ENCODE assay signal across 8 cellular contexts in genomic region chr15:71278989-71279756, GRCh38.
DNase-seq lines count a peak whose midpoint lies in the region; ATAC-seq and TF ChIP-seq lines count a peak whose summit lies in the region.

No MANE protein-coding gene starts in this region.

- no peak overlapping the region for H3K4me3 Mint-ChIP-seq in activated T-helper 2 cell treated with anti-CD3 and anti-CD28 coated beads, Interferon-gamma antibody, Interleukin-2, Interleukin-4, amounts not matched to agents 10 μg/mL and 5 μg/mL and 100 μg/mL, durations not matched to agents 14 hours and 24 hours and 36 hours (ENCODE audit: low read depth)
- no peak overlapping the region for H3K4me3 Mint-ChIP-seq in activated naive CD8-positive, alpha-beta T cell treated with anti-CD3 and anti-CD28 coated beads, Interleukin-2, amount 50 U/mL, for 24 hours

- intact Hi-C loops in activated T-helper 2 cell treated with anti-CD3 and anti-CD28 coated beads, Interferon-gamma antibody, Interleukin-2, Interleukin-4, amounts not matched to agents 10 μg/mL and 5 μg/mL and 100 μg/mL, durations not matched to agents 14 hours and 24 hours and 36 hours (cut with micrococcal nuclease) = no loop called here

- H3K27me3 Mint-ChIP-seq in activated T-helper 2 cell treated with anti-CD3 and anti-CD28 coated beads, Interferon-gamma antibody, Interleukin-2, Interleukin-4, amounts not matched to agents 10 μg/mL and 5 μg/mL and 100 μg/mL, durations not matched to agents 14 hours and 24 hours and 36 hours (ENCODE audit: low read depth) = peaks cover 19% of the 10 kb centered on the region
- H3K27me3 Mint-ChIP-seq in activated naive CD8-positive, alpha-beta T cell treated with anti-CD3 and anti-CD28 coated beads, Interleukin-2, amount 50 U/mL, for 24 hours = no peaks in the 10 kb centered on the region

- no peak overlapping the region for H3K27ac Mint-ChIP-seq in activated T-helper 2 cell treated with anti-CD3 and anti-CD28 coated beads, Interferon-gamma antibody, Interleukin-2, Interleukin-4, amounts not matched to agents 10 μg/mL and 5 μg/mL and 100 μg/mL, durations not matched to agents 14 hours and 24 hours and 36 hours
- no peak overlapping the region for H3K27ac Mint-ChIP-seq in activated naive CD8-positive, alpha-beta T cell treated with anti-CD3 and anti-CD28 coated beads, Interleukin-2, amount 50 U/mL, for 24 hours

- ATAC-seq in omental fat pad (ENCODE audit: low FRiP score) (peak; percentile 80), HG03097 (IDR thresholded peaks at IDR 0.05; ENCODE audit: low FRiP score, unreplicated experiment) (no peak)
- no peak for ATAC-seq in activated naive CD8-positive, alpha-beta T cell treated with anti-CD3 and anti-CD28 coated beads, Interleukin-2, amount 50 U/mL, for 24 hours

- H3K4me1 Mint-ChIP-seq in activated T-helper 2 cell treated with anti-CD3 and anti-CD28 coated beads, Interferon-gamma antibody, Interleukin-2, Interleukin-4, amounts not matched to agents 10 μg/mL and 5 μg/mL and 100 μg/mL, durations not matched to agents 14 hours and 24 hours and 36 hours (ENCODE audit: low read depth) = no peaks in the 10 kb centered on the region
- H3K4me1 Mint-ChIP-seq in activated naive CD8-positive, alpha-beta T cell treated with anti-CD3 and anti-CD28 coated beads, Interleukin-2, amount 50 U/mL, for 24 hours = no peaks in the 10 kb centered on the region

- H3K36me3 Mint-ChIP-seq in activated T-helper 2 cell treated with anti-CD3 and anti-CD28 coated beads, Interferon-gamma antibody, Interleukin-2, Interleukin-4, amounts not matched to agents 10 μg/mL and 5 μg/mL and 100 μg/mL, durations not matched to agents 14 hours and 24 hours and 36 hours (ENCODE audit: low read depth) = no peaks in the 10 kb centered on the region
- no peaks in the 10 kb centered on the region for H3K36me3 Mint-ChIP-seq in activated naive CD8-positive, alpha-beta T cell treated with anti-CD3 and anti-CD28 coated beads, Interleukin-2, amount 50 U/mL, for 24 hours (ENCODE audit: low read depth)

- DNase-seq in Daoy (ENCODE audit: low read depth) (peak; percentile 94), NCI-H226 (peak; percentile 100), dermis microvascular lymphatic vessel endothelial cell (ENCODE audit: low read depth in 2 of 2) (peak; percentile 97 to 98), omental fat pad (ENCODE audit: low spot score) (peak; percentile 43), NCI-H524 treated with DMSO at 0.1 percent for 48 hours (lab: John Stamatoyannopoulos, UW) (no peak)
- DNase-seq in activated T-helper 2 cell treated with anti-CD3 and anti-CD28 coated beads, Interferon-gamma antibody, Interleukin-2, Interleukin-4, amounts not matched to agents 10 μg/mL and 5 μg/mL and 100 μg/mL, durations not matched to agents 14 hours and 24 hours and 36 hours (ENCODE audit: low spot score) = no peak
- DNase-seq in activated naive CD8-positive, alpha-beta T cell treated with anti-CD3 and anti-CD28 coated beads, Interleukin-2, amount 50 U/mL, for 24 hours = no peak

- no peak for TF ChIP-seq CTCF in omental fat pad (IDR thresholded peaks at IDR 0.05)

- no peaks in the 10 kb centered on the region for H3K9me3 Mint-ChIP-seq in activated T-helper 2 cell treated with anti-CD3 and anti-CD28 coated beads, Interferon-gamma antibody, Interleukin-2, Interleukin-4, amounts not matched to agents 10 μg/mL and 5 μg/mL and 100 μg/mL, durations not matched to agents 14 hours and 24 hours and 36 hours
- no peaks in the 10 kb centered on the region for H3K9me3 Mint-ChIP-seq in activated naive CD8-positive, alpha-beta T cell treated with anti-CD3 and anti-CD28 coated beads, Interleukin-2, amount 50 U/mL, for 24 hours

Comparison
In these comparisons a context has a peak if more than half of its experiments do, and no peak if none do; other contexts are left out.
1. DNase-seq: peak in Daoy (single experiment), NCI-H226 (single experiment), dermis microvascular lymphatic vessel endothelial cell (2 of 2) and omental fat pad (single experiment); none in activated T-helper 2 cell treated with anti-CD3 and anti-CD28 coated beads, Interferon-gamma antibody, Interleukin-2, Interleukin-4, amounts not matched to agents 10 μg/mL and 5 μg/mL and 100 μg/mL, durations not matched to agents 14 hours and 24 hours and 36 hours (single experiment), activated naive CD8-positive, alpha-beta T cell treated with anti-CD3 and anti-CD28 coated beads, Interleukin-2, amount 50 U/mL, for 24 hours (single experiment) and NCI-H524 treated with DMSO at 0.1 percent for 48 hours (single experiment).